14 cellular contexts compared by ENCODE assay signal in genomic region chr2:121360566-121361300, GRCh38.
DNase-seq lines count a peak whose midpoint lies in the region; ATAC-seq, FAIRE-seq and TF ChIP-seq lines count a peak whose summit lies in the region.
"Had no signal": no experiment of that assay in that cellular context is flagged by ENCODE, and none has a peak within 500 bp of the region (broad histone marks: within the 10 kb centered on the region; RNA-seq: fewer than 3 reads in every experiment).

No MANE protein-coding gene starts in this region.

- H3K4me3 ChIP-seq in Panc1 (ENCODE audit: low read depth in 2 of 2, low read length in 2 of 2) (no peak overlapping the region), pancreas (no peak overlapping the region)
- H3K4me3 ChIP-seq: gastroesophageal sphincter, SJCRH30 had no signal

- in situ Hi-C loops in Panc1 (cut with HindIII; ENCODE audit: low pct_unique_long_range_greater_than_20kb, low sequenced_read_pairs): no loop called here

- 48 to 50% methylated on average over 8 of the region's 8 CpGs for WGBS in pancreas, 2 donors

- H3K27me3 ChIP-seq in Panc1 (ENCODE audit: control insufficient read depth, insufficient read depth, low read length): no peaks in the 10 kb centered on the region
- H3K27me3 ChIP-seq in pancreas: no peaks in the 10 kb centered on the region
- H3K27me3 ChIP-seq: gastroesophageal sphincter, SJCRH30 had no signal

- no peak for TF ChIP-seq CTCF in Panc1 (IDR thresholded peaks at IDR 0.05)
- TF ChIP-seq CTCF in pancreas (IDR thresholded peaks at IDR 0.05): no peak

- intact Hi-C loops in Panc1 (cut with micrococcal nuclease; ENCODE audit: unreplicated experiment): no loop called here
- intact Hi-C loops in pancreas (cut with DNase I): no loop called here

- H3K9me3 ChIP-seq in Panc1 (ENCODE audit: control insufficient read depth, insufficient read depth, low read depth, low read length) (no peaks in the 10 kb centered on the region), pancreas (no peaks in the 10 kb centered on the region)
- H3K9me3 ChIP-seq: gastroesophageal sphincter, SJCRH30 had no signal

- peak; percentile 90 for DNase-seq in Daoy (ENCODE audit: low read depth)
- DNase-seq in Panc1 (ENCODE audit: low read depth, low spot score): peak; percentile 65
- DNase-seq in pancreas: peak in 4 of 6 donors; percentile 45 to 74 (median 62)
- DNase-seq in C1 segment of cervical spinal cord (lab: John Stamatoyannopoulos, UW): no peak
- no peak for DNase-seq in NCI-H2029 (lab: John Stamatoyannopoulos, UW)
- DNase-seq: activated CD4-positive, alpha-beta T cell treated with anti-CD3 and anti-CD28 coated beads, Interleukin-2, amount 10 ng/mL, durations not matched to agents 7 days and 5 days; activated naive CD8-positive, alpha-beta T cell treated with anti-CD3 and anti-CD28 coated beads, Interleukin-2, amount 10 ng/mL, durations not matched to agents 7 days and 5 days; NCI-H1930; SJCRH30 had no signal

- no peak for FAIRE-seq in pancreas (lab: Jason Lieb, UNC)

- H3K4me1 ChIP-seq in Panc1 (ENCODE audit: control insufficient read depth, insufficient read depth, low read length) (peaks cover 21% of the 10 kb centered on the region), pancreas (peaks cover 0 to 18% (median 0%) of the 10 kb centered on the region in 3 donors)

- POLR2A ChIA-PET in Panc1 (lab: Charles Lee): no interaction called here

- no peaks in the 10 kb centered on the region; the same call in 1 of the 2 replicates for H3K36me3 ChIP-seq in Panc1 (ENCODE audit: control insufficient read depth, insufficient read depth, low read length)
- peaks cover 0 to 38% (median 6%) of the 10 kb centered on the region in 3 donors for H3K36me3 ChIP-seq in pancreas

- H3K27ac ChIP-seq in Panc1 (ENCODE audit: low read length) (no peak overlapping the region), pancreas (no peak overlapping the region)
- H3K27ac ChIP-seq: SJCRH30 had no signal

- no TSS peak for BruUV-seq in Panc1 (replicated peaks; lab: Mats Ljungman, UMichigan)

- ATAC-seq in Panc1 (peak; percentile 86), esophagus mucosa (peak; percentile 74), pancreas (peak; percentile 70 to 88 (median 84)), GM18519 (IDR thresholded peaks at IDR 0.05; ENCODE audit: low FRiP score, unreplicated experiment) (no peak), GM18861 (IDR thresholded peaks at IDR 0.05; ENCODE audit: unreplicated experiment) (no peak)
- ATAC-seq: gastroesophageal sphincter; stimulated activated memory B cell treated with anti-CD40 and anti-IgM and Interleukin-4, amounts not matched to agents 10 μg/mL and 1 μg/mL and 100 μg/mL, for 72 hours had no signal

- CTCF ChIA-PET in Panc1 (lab: Charles Lee): no interaction called here

Comparison
In these comparisons a context has a peak if more than half of its experiments do, and no peak if none do; other contexts are left out.
1. DNase-seq: peak in Daoy (single experiment), Panc1 (single experiment) and pancreas (4 of 6); none in C1 segment of cervical spinal cord (0 of 14) and NCI-H2029 (single experiment).
2. ATAC-seq: peak in Panc1 (single experiment), esophagus mucosa (single experiment) and pancreas (4 of 4); none in GM18519 (single experiment) and GM18861 (single experiment).